1 cellular context compared by ENCODE assay signal in the genomic region with DNA sequence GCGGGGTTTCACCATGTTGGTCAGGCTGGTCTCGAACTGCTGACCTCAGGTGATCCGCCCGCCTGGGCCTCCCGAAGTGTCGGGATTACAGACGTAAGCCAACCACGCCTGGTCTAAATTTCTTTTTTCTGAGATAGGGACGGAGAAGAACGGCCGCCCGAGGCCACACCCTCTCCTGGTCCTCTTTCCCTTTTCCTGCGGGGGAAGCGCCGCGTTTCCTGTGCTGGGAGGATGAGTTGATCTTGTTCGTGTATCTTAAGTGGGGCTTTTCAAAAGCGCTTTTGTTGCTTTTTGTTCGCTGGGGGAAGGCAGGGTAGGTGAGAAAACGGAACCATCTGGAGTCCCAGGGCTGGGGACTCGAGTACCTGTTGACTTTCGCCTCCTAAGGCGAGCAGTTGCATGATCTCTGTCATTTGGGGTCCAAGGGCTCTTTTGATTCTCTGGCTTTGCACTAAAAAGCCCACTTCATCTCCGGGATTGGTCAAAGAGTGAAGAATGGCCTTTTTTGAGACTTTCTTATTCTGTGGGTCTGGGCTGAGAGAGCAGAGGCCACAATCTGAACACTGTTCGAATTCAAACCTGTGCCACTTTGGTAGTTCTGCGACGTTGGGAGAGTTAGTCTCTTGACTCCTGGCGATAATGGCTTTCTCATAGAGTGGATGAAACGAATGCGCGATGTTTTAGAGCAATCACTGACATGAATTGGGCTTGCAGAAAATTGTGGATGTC.
TF ChIP-seq lines count a peak whose summit lies in the region.

No MANE protein-coding gene starts in this region.

TF ChIP-seq in HCT116, 20 proteins besides CTCF, POLR2A, EP300 and RAD21 (continued from another document):
- TF ChIP-seq, protein P1, sequence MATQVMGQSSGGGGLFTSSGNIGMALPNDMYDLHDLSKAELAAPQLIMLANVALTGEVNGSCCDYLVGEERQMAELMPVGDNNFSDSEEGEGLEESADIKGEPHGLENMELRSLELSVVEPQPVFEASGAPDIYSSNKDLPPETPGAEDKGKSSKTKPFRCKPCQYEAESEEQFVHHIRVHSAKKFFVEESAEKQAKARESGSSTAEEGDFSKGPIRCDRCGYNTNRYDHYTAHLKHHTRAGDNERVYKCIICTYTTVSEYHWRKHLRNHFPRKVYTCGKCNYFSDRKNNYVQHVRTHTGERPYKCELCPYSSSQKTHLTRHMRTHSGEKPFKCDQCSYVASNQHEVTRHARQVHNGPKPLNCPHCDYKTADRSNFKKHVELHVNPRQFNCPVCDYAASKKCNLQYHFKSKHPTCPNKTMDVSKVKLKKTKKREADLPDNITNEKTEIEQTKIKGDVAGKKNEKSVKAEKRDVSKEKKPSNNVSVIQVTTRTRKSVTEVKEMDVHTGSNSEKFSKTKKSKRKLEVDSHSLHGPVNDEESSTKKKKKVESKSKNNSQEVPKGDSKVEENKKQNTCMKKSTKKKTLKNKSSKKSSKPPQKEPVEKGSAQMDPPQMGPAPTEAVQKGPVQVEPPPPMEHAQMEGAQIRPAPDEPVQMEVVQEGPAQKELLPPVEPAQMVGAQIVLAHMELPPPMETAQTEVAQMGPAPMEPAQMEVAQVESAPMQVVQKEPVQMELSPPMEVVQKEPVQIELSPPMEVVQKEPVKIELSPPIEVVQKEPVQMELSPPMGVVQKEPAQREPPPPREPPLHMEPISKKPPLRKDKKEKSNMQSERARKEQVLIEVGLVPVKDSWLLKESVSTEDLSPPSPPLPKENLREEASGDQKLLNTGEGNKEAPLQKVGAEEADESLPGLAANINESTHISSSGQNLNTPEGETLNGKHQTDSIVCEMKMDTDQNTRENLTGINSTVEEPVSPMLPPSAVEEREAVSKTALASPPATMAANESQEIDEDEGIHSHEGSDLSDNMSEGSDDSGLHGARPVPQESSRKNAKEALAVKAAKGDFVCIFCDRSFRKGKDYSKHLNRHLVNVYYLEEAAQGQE (IDR thresholded peaks at IDR 0.05; ENCODE audit: low read depth): no peak
- TF ChIP-seq CEBPB (IDR thresholded peaks at IDR 0.05; ENCODE audit: low read depth) (no peak), TCF7L2 (IDR thresholded peaks at IDR 0.05; ENCODE audit: borderline replicate concordance, extremely low read depth, insufficient read depth, insufficient read length) (no peak), SIN3A (IDR thresholded peaks at IDR 0.05; ENCODE audit: low read depth) (no peak), SP1 (IDR thresholded peaks at IDR 0.05; ENCODE audit: low read depth) (no peak), ZNF274 (IDR thresholded peaks at IDR 0.05; ENCODE audit: low read depth, low read length) (no peak), SRF (IDR thresholded peaks at IDR 0.05; ENCODE audit: low read depth) (no peak), JUND (IDR thresholded peaks at IDR 0.05) (no peak), EGR1 (IDR thresholded peaks at IDR 0.05; ENCODE audit: low read depth) (no peak), FOSL1 (IDR thresholded peaks at IDR 0.05; ENCODE audit: low read depth) (no peak), EZH2phosphoT487 (IDR thresholded peaks at IDR 0.05; ENCODE audit: borderline replicate concordance) (no peak)
- TF ChIP-seq, protein P2, sequence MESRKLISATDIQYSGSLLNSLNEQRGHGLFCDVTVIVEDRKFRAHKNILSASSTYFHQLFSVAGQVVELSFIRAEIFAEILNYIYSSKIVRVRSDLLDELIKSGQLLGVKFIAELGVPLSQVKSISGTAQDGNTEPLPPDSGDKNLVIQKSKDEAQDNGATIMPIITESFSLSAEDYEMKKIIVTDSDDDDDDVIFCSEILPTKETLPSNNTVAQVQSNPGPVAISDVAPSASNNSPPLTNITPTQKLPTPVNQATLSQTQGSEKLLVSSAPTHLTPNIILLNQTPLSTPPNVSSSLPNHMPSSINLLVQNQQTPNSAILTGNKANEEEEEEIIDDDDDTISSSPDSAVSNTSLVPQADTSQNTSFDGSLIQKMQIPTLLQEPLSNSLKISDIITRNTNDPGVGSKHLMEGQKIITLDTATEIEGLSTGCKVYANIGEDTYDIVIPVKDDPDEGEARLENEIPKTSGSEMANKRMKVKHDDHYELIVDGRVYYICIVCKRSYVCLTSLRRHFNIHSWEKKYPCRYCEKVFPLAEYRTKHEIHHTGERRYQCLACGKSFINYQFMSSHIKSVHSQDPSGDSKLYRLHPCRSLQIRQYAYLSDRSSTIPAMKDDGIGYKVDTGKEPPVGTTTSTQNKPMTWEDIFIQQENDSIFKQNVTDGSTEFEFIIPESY (IDR thresholded peaks at IDR 0.05; ENCODE audit: extremely low read depth, insufficient replicate concordance, low read length): no peak
- TF ChIP-seq, protein P3, sequence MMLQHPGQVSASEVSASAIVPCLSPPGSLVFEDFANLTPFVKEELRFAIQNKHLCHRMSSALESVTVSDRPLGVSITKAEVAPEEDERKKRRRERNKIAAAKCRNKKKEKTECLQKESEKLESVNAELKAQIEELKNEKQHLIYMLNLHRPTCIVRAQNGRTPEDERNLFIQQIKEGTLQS (IDR thresholded peaks at IDR 0.05): no peak
- TF ChIP-seq, protein P4, sequence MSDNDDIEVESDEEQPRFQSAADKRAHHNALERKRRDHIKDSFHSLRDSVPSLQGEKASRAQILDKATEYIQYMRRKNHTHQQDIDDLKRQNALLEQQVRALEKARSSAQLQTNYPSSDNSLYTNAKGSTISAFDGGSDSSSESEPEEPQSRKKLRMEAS (IDR thresholded peaks at IDR 0.05): no peak
